In the genomic region with DNA sequence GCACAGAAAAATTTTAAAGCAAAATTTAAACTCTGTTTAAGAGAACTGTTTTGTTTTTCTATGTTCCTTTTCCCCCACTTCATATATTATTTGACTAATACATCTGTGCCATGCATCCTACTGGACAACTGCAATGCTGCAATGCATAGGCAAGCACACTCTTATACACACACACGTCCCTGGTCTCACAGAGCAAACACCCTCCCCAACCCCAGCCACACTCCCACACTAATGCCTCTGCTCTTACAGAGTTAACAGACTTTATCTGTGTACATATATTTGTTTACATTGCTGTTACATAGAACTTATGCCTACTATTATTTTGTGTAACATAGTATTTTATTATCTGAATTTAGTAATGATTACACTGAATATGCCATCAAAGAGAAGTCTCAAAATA, we compare ENCODE assay signal across 17 cellular contexts.
"Had no signal": no experiment of that assay in that cellular context is flagged by ENCODE, and none has a peak within 500 bp of the region (broad histone marks: within the 10 kb centered on the region; RNA-seq: fewer than 3 reads in every experiment).

No MANE protein-coding gene starts in this region.

- H3K9me3 Mint-ChIP-seq: activated CD4-positive, alpha-beta memory T cell treated with anti-CD3 and anti-CD28 coated beads, Interleukin-2, amount 10 ng/mL, durations not matched to agents 7 days and 5 days; activated naive CD4-positive, alpha-beta T cell treated with anti-CD3 and anti-CD28 coated beads, Interleukin-2, amount 10 ng/mL, durations not matched to agents 7 days and 5 days; activated T-cell treated with anti-CD3 and anti-CD28 coated beads, Interleukin-2, amount 50 U/mL, for 24 hours; naive B cell; type B pancreatic cell; WTC11 had no signal

- FAIRE-seq: endometrium had no signal

- H3K79me2 ChIP-seq: parathyroid adenoma had no signal

- H3K27me3 ChIP-seq: colonic mucosa, suprapubic skin had no signal

- DNase-seq: activated CD4-positive, alpha-beta memory T cell treated with anti-CD3 and anti-CD28 coated beads, Interleukin-2, amount 10 ng/mL, durations not matched to agents 7 days and 5 days; activated CD4-positive, alpha-beta T cell treated with anti-CD3 and anti-CD28 coated beads for 4 hours; activated naive CD4-positive, alpha-beta T cell treated with anti-CD3 and anti-CD28 coated beads, Interleukin-2, amount 10 ng/mL, durations not matched to agents 7 days and 5 days; activated T-cell treated with anti-CD3 and anti-CD28 coated beads, Interleukin-2, amount 50 U/mL, for 24 hours; colonic mucosa; islet precursor cell; naive B cell; retina; stimulated activated CD4-positive, alpha-beta T cell treated with anti-CD3 and anti-CD28 coated beads, Interleukin-15, amount 100 ng/mL, for 24 hours; stimulated activated CD4-positive, alpha-beta T cell treated with anti-CD3 and anti-CD28 coated beads, Interleukin-4, amount 100 ng/mL, for 1 hour; stimulated activated naive CD4-positive, alpha-beta T cell had no signal

- H3K27ac ChIP-seq: colonic mucosa, parathyroid adenoma, suprapubic skin had no signal

- H3K4me1 ChIP-seq: colonic mucosa, suprapubic skin had no signal

- H3K4me3 Mint-ChIP-seq: activated CD4-positive, alpha-beta memory T cell treated with anti-CD3 and anti-CD28 coated beads, Interleukin-2, amount 10 ng/mL, durations not matched to agents 7 days and 5 days; activated naive CD4-positive, alpha-beta T cell treated with anti-CD3 and anti-CD28 coated beads, Interleukin-2, amount 10 ng/mL, durations not matched to agents 7 days and 5 days; activated T-cell treated with anti-CD3 and anti-CD28 coated beads, Interleukin-2, amount 50 U/mL, for 24 hours; naive B cell; WTC11 had no signal

- H3K27ac Mint-ChIP-seq: activated CD4-positive, alpha-beta memory T cell treated with anti-CD3 and anti-CD28 coated beads, Interleukin-2, amount 10 ng/mL, durations not matched to agents 7 days and 5 days; activated naive CD4-positive, alpha-beta T cell treated with anti-CD3 and anti-CD28 coated beads, Interleukin-2, amount 10 ng/mL, durations not matched to agents 7 days and 5 days; naive B cell; WTC11 had no signal

- H3K36me3 ChIP-seq: colonic mucosa, suprapubic skin had no signal

- H2AFZ ChIP-seq: parathyroid adenoma had no signal

- H3K4me3 ChIP-seq: colonic mucosa, lung, suprapubic skin had no signal

- H3K27me3 Mint-ChIP-seq: activated CD4-positive, alpha-beta memory T cell treated with anti-CD3 and anti-CD28 coated beads, Interleukin-2, amount 10 ng/mL, durations not matched to agents 7 days and 5 days; activated naive CD4-positive, alpha-beta T cell treated with anti-CD3 and anti-CD28 coated beads, Interleukin-2, amount 10 ng/mL, durations not matched to agents 7 days and 5 days; activated T-cell treated with anti-CD3 and anti-CD28 coated beads, Interleukin-2, amount 50 U/mL, for 24 hours; type B pancreatic cell had no signal

- H3K36me3 Mint-ChIP-seq: activated naive CD4-positive, alpha-beta T cell treated with anti-CD3 and anti-CD28 coated beads, Interleukin-2, amount 10 ng/mL, durations not matched to agents 7 days and 5 days; naive B cell; type B pancreatic cell; WTC11 had no signal

- H3K9me3 ChIP-seq: colonic mucosa, suprapubic skin had no signal
